Comparison of ENCODE assay signal across 13 cellular contexts in genomic region chr11:68749061-68749491, GRCh38. TPM values are rescaled to one million over a fixed set of nuclear protein-coding genes. Genes with fewer than 3 reads are reported as not detected.
A peak's percentile ranks its signal among the peaks of the same experiment; 100 is the strongest.
DNase-seq lines count a peak whose midpoint lies in the region; ATAC-seq, FAIRE-seq and TF ChIP-seq lines count a peak whose summit lies in the region.
"Had no signal": no experiment of that assay in that cellular context is flagged by ENCODE, and none has a peak within 500 bp of the region (broad histone marks: within the 10 kb centered on the region; RNA-seq: fewer than 3 reads in every experiment).

No MANE protein-coding gene starts in this region.

- H3K4me2 ChIP-seq in PC-3 (ENCODE audit: low read length) (peak overlapping the region; percentile 26), H1 (ENCODE audit: insufficient read depth in 1 of 2, low read depth in 2 of 2, low read length in 2 of 2) (peak overlapping the region; percentile 71 to 96), parathyroid adenoma (ENCODE audit: low read length) (no peak overlapping the region)

- no peak for TF ChIP-seq EP300 in H1 (IDR thresholded peaks at IDR 0.05; ENCODE audit: borderline replicate concordance in 1 of 2, low read depth in 2 of 2, low read length in 2 of 2)

- intact Hi-C loops in activated CD4-positive, alpha-beta T cell treated with anti-CD3 and anti-CD28 coated beads for 36 hours (cut with DNase I, micrococcal nuclease): no loop called here
- intact Hi-C loops in PC-3 (cut with micrococcal nuclease): loop anchor here (5.0 kb wide), 1 partner anchor 117 kb away; no protein-coding TSS in a partner anchor

- no peak overlapping the region for H4K8ac ChIP-seq in H1 (ENCODE audit: extremely low read depth, insufficient read depth, low read length)

- TSS peak; percentile 37 for BruUV-seq in PC-3 (replicated peaks; lab: Mats Ljungman, UMichigan)

- no peaks in the 10 kb centered on the region for H3K36me3 Mint-ChIP-seq in activated CD4-positive, alpha-beta T cell treated with anti-CD3 and anti-CD28 coated beads for 36 hours (ENCODE audit: low read depth)
- H3K36me3 Mint-ChIP-seq: activated naive CD4-positive, alpha-beta T cell treated with anti-CD3 and anti-CD28 coated beads, Interleukin-2, amount 50 U/mL, for 72 hours had no signal

- no peak overlapping the region for H2BK12ac ChIP-seq in H1 (ENCODE audit: low read depth, low read length)

- H3K18ac ChIP-seq in H1 (ENCODE audit: extremely low read depth, low read length): no peak overlapping the region; the same call in 1 of the 2 replicates

- peaks cover 8% of the 10 kb centered on the region for H3K23me2 ChIP-seq in H1 (ENCODE audit: low read depth, low read length)

- peaks cover 5% of the 10 kb centered on the region for H3K79me2 ChIP-seq in PC-3 (ENCODE audit: low read length)
- peaks cover 0 to 13% of the 10 kb centered on the region in 2 experiments; a peak in 2 of 4 replicates for H3K79me2 ChIP-seq in H1 (ENCODE audit: control insufficient read depth in 1 of 2, insufficient read depth in 2 of 2, low read length in 2 of 2)
- no peaks in the 10 kb centered on the region for H3K79me2 ChIP-seq in parathyroid adenoma
- H3K79me2 ChIP-seq: hepatocyte had no signal

- no peak overlapping the region for H3K27ac Mint-ChIP-seq in activated CD4-positive, alpha-beta T cell treated with anti-CD3 and anti-CD28 coated beads for 36 hours
- H3K27ac Mint-ChIP-seq: activated naive CD4-positive, alpha-beta T cell treated with anti-CD3 and anti-CD28 coated beads, Interleukin-2, amount 50 U/mL, for 72 hours had no signal

- peak in 1 of 2 experiments; percentile 19; a peak in 1 of 4 replicates for TF ChIP-seq RAD21 in H1 (IDR thresholded peaks at IDR 0.05 in 1 of 2, conservative IDR thresholded peaks at IDR 0.05 in 1 of 2; ENCODE audit: low read depth in 2 of 2, low read length in 2 of 2)

- no peak overlapping the region for H3K27ac ChIP-seq in PC-3 (ENCODE audit: low read length)
- peak overlapping the region; percentile 23; the same call in 1 of the 2 replicates for H3K27ac ChIP-seq in H1 (ENCODE audit: low read depth, low read length)
- peak overlapping the region; percentile 25 for H3K27ac ChIP-seq in parathyroid adenoma
- H3K27ac ChIP-seq: hepatocyte had no signal

- no peak for TF ChIP-seq CTCF in PC-3 (conservative IDR thresholded peaks at IDR 0.05; ENCODE audit: low read depth, low read length)
- TF ChIP-seq CTCF in H1 (IDR thresholded peaks at IDR 0.05; ENCODE audit: control extremely low read depth in 1 of 3, insufficient read depth in 1 of 3, low read depth in 1 of 3, low read length in 3 of 3): 0 out of 4 replicates have a peak, but pooled peaks of 1 of the 3 experiments have one; percentile 11
- TF ChIP-seq CTCF in parathyroid adenoma (IDR thresholded peaks at IDR 0.05): no peak

- H2AFZ ChIP-seq in PC-3 (ENCODE audit: low read length) (no peak overlapping the region), H1 (ENCODE audit: low read length) (no peak overlapping the region), parathyroid adenoma (peak overlapping the region; percentile 51)
- H2AFZ ChIP-seq: hepatocyte had no signal

- H3K36me3 ChIP-seq in PC-3 (ENCODE audit: low read depth, low read length) (peaks cover 15% of the 10 kb centered on the region; the same call in 1 of the 2 replicates), H1 (ENCODE audit: control insufficient read depth in 2 of 4, insufficient read depth in 4 of 4, low read length in 3 of 4) (peaks cover 9 to 33% (median 26%) of the 10 kb centered on the region in 4 experiments; a peak in 7 of 8 replicates), parathyroid adenoma (ENCODE audit: control insufficient read depth, insufficient read depth, low read length) (no peaks in the 10 kb centered on the region)

- H3K9me2 ChIP-seq in PC-3 (replicated peaks; ENCODE audit: low read length): no peaks in the 10 kb centered on the region

- H3K4ac ChIP-seq in H1 (replicated peaks; ENCODE audit: insufficient read length, low read depth, low read length): no peak overlapping the region

- CTCF ChIA-PET in activated CD4-positive, alpha-beta T cell treated with anti-CD3 and anti-CD28 coated beads for 36 hours (lab: Charles Lee): interaction anchor here (1.2 kb wide), 1 partner anchor 49 kb away, joined by 5 read pairs; no protein-coding TSS in a partner anchor
- CTCF ChIA-PET in PC-3 (lab: Charles Lee): interaction anchor here (1.1 kb wide), 1 partner anchor 116 kb away, joined by 4 read pairs; no protein-coding TSS in a partner anchor
- CTCF ChIA-PET in H1 (lab: Charles Lee; ENCODE audit: partially characterized antibody): interaction anchor here (1.0 to 1.5 kb wide), 9 partner anchors 42 to 374 kb away, joined by 3 to 5 read pairs (median 4); no protein-coding TSS in a partner anchor

- H3K27me3 ChIP-seq in PC-3 (ENCODE audit: low read length): no peaks in the 10 kb centered on the region
- H3K27me3 ChIP-seq in H1 (replicated peaks in 1 of 4; ENCODE audit: control insufficient read depth in 3 of 4, extremely low read depth in 1 of 4, insufficient read depth in 3 of 4, low read length in 3 of 4): no peaks in the 10 kb centered on the region
- H3K27me3 ChIP-seq in parathyroid adenoma (ENCODE audit: control insufficient read depth, insufficient read depth, low read length): no peaks in the 10 kb centered on the region
- H3K27me3 ChIP-seq: hepatocyte had no signal

- 64% methylated on average over 9 of the region's 9 CpGs; no CpG with 5 or more reads in 1 of the 2 experiments for WGBS in H1 (ENCODE audit: extremely low coverage in 1 of 2, insufficient coverage in 1 of 2, insufficient read length in 1 of 2, insufficient replicate concordance in 2 of 2, low coverage in 1 of 2, low lambda C conversion rate in 2 of 2, missing lambda C conversion rate in 1 of 2), 2 experiments

- no peaks in the 10 kb centered on the region for H3K27me3 Mint-ChIP-seq in activated CD4-positive, alpha-beta T cell treated with anti-CD3 and anti-CD28 coated beads for 36 hours

- no peaks in the 10 kb centered on the region for H3K9me3 Mint-ChIP-seq in activated CD4-positive, alpha-beta T cell treated with anti-CD3 and anti-CD28 coated beads for 36 hours (ENCODE audit: low read depth)
- H3K9me3 Mint-ChIP-seq: activated naive CD4-positive, alpha-beta T cell treated with anti-CD3 and anti-CD28 coated beads, Interleukin-2, amount 50 U/mL, for 72 hours had no signal

- H2AK5ac ChIP-seq in H1 (ENCODE audit: low read depth, low read length): no peak overlapping the region

- no peak overlapping the region for H3K23ac ChIP-seq in H1 (ENCODE audit: insufficient read length)

- no peak overlapping the region for H2BK20ac ChIP-seq in H1 (ENCODE audit: low read length)

- H4K20me1 ChIP-seq in PC-3 (ENCODE audit: low read length) (no peaks in the 10 kb centered on the region), H1 (replicated peaks in 1 of 2; ENCODE audit: control insufficient read depth in 1 of 2, insufficient read depth in 2 of 2, low read length in 2 of 2) (peaks cover 0 to 2% of the 10 kb centered on the region in 2 experiments)

- no peak overlapping the region for H2BK15ac ChIP-seq in H1 (ENCODE audit: low read length)

- H3K9ac ChIP-seq in PC-3 (ENCODE audit: low read length) (no peak overlapping the region), H1 (replicated peaks in 1 of 4; ENCODE audit: extremely low read depth in 1 of 4, low read depth in 3 of 4, low read length in 3 of 4) (peak overlapping the region in 2 of 4 experiments; percentile 68 to 73; a peak in 2 of 7 replicates), parathyroid adenoma (no peak overlapping the region)

- no peaks in the 10 kb centered on the region for H3K79me1 ChIP-seq in H1 (ENCODE audit: low read depth, low read length)

- no peak overlapping the region for H4K91ac ChIP-seq in H1 (replicated peaks; ENCODE audit: insufficient read length, low read length)

- no peaks in the 10 kb centered on the region for H3F3A ChIP-seq in PC-3 (ENCODE audit: low read length, unreplicated experiment)

- H2BK5ac ChIP-seq in H1 (ENCODE audit: low read depth, low read length): 0 out of 2 replicates have a peak overlapping the region, but pooled peaks have one; percentile 98

- no peak for DNase-seq in activated CD4-positive, alpha-beta T cell treated with anti-CD3 and anti-CD28 coated beads for 36 hours
- DNase-seq in activated CD4-positive, alpha-beta T cell treated with anti-CD3 and anti-CD28 coated beads for 4 hours: no peak
- no peak for DNase-seq in PC-3
- no peak for DNase-seq in H1 (ENCODE audit: low read depth in 1 of 2, low spot score in 2 of 2)
- no peak for DNase-seq in HuH-7 (ENCODE audit: low spot score)
- DNase-seq in GM19240 (ENCODE audit: insufficient read length, low spot score): no peak
- DNase-seq: effector CD4-positive, alpha-beta T cell; MM.1S; stimulated activated CD4-positive, alpha-beta T cell treated with anti-CD3 and anti-CD28 coated beads, Interleukin-2, amount 100 ng/mL, for 24 hours had no signal

- no peak; a peak in 1 of 3 replicates for TF ChIP-seq POLR2A in H1 (IDR thresholded peaks at IDR 0.05; ENCODE audit: control extremely low read depth in 1 of 2, low read depth in 2 of 2, low read length in 2 of 2)

- no peak overlapping the region for H3K14ac ChIP-seq in H1 (ENCODE audit: insufficient read length)

- H3K4me3 Mint-ChIP-seq in activated CD4-positive, alpha-beta T cell treated with anti-CD3 and anti-CD28 coated beads for 36 hours: peak overlapping the region; percentile 11

- no peak for ATAC-seq in activated CD4-positive, alpha-beta T cell treated with anti-CD3 and anti-CD28 coated beads for 36 hours
- ATAC-seq in PC-3: no peak
- ATAC-seq in SK-N-SH treated with all-trans-retinoic acid at 6 μM for 48 hours: no peak
- ATAC-seq: activated naive CD4-positive, alpha-beta T cell treated with anti-CD3 and anti-CD28 coated beads, Interleukin-2, amount 50 U/mL, for 72 hours had no signal

- H3K4me3 ChIP-seq in PC-3 (ENCODE audit: low read length) (no peak overlapping the region), H1 (ENCODE audit: extremely low read depth in 1 of 4, insufficient read depth in 2 of 4, low read depth in 3 of 4, low read length in 4 of 4) (peak overlapping the region; percentile 39 to 62 (median 52); a peak in 7 of 8 replicates), parathyroid adenoma (ENCODE audit: low read depth, low read length) (no peak overlapping the region)
- H3K4me3 ChIP-seq: hepatocyte had no signal

- no peak overlapping the region for H2BK120ac ChIP-seq in H1 (replicated peaks; ENCODE audit: low read depth, low read length)

- H3K4me1 ChIP-seq in PC-3 (ENCODE audit: insufficient read depth, low read length) (peaks cover 15% of the 10 kb centered on the region), H1 (replicated peaks in 1 of 4; ENCODE audit: control insufficient read depth in 3 of 4, insufficient read depth in 4 of 4, low read length in 3 of 4) (peaks cover 0 to 10% (median 5%) of the 10 kb centered on the region in 4 experiments; a peak in 4 of 7 replicates), parathyroid adenoma (no peaks in the 10 kb centered on the region)

- peaks cover 2% of the 10 kb centered on the region for H3K4me1 Mint-ChIP-seq in activated CD4-positive, alpha-beta T cell treated with anti-CD3 and anti-CD28 coated beads for 36 hours

- H4K5ac ChIP-seq in H1 (ENCODE audit: insufficient read length, low read depth, low read length): no peak overlapping the region

- FAIRE-seq in H1 (lab: Jason Lieb, UNC): no peak

- no peak overlapping the region for H3K56ac ChIP-seq in H1 (replicated peaks; ENCODE audit: insufficient read length, low read depth, low read length)

- H3K9me3 ChIP-seq in PC-3 (ENCODE audit: low read length) (no peaks in the 10 kb centered on the region), H1 (ENCODE audit: insufficient read depth in 2 of 2, low read depth in 1 of 2, low read length in 1 of 2) (no peaks in the 10 kb centered on the region), parathyroid adenoma (ENCODE audit: control insufficient read depth, low read length) (no peaks in the 10 kb centered on the region)

- POLR2A ChIA-PET in activated CD4-positive, alpha-beta T cell treated with anti-CD3 and anti-CD28 coated beads for 36 hours (lab: Charles Lee): no interaction called here
- POLR2A ChIA-PET in PC-3 (lab: Charles Lee; ENCODE audit: unreplicated experiment): interaction anchor here (0.7 kb wide), 2 partner anchors 1451 to 1915 kb away, joined by 3 to 11 read pairs; no protein-coding TSS in a partner anchor
- POLR2A ChIA-PET in H1 (lab: Charles Lee; ENCODE audit: partially characterized antibody): interaction anchor here (0.7 to 3.8 kb wide), 23 partner anchors 8 to 262 kb away, joined by 3 to 32 read pairs (median 4); partner anchors contain the start of genes GAL, IGHMBP2 and MRPL21

RNA-seq across cellular contexts. Expression of gene TESMIN, which starts 2.2 kb away (rescaled TPM):
- total RNA-seq in activated CD4-positive, alpha-beta T cell treated with anti-CD3 and anti-CD28 coated beads for 36 hours: 1 to 10 TPM; 2.9 to 3.5 TPM
- total RNA-seq in PC-3 (2014; rRNA removed): 25.8 and 30.2 TPM in 2 replicates
- total RNA-seq in H1 (2021; fragmentation: NEBNext Ultra II Directional; extraction: Animal tissue kit (Norgen Biotek cat#: 25700)): 59.5 and 61.1 TPM in 2 replicates
- polyA plus RNA-seq in H1 (2011; rRNA removed): 22.6 and 34.2 TPM in 2 replicates
- 31.0 TPM for polyA plus RNA-seq in H1 (2011; cell fraction: cytosol; rRNA removed)
- 47.1 TPM for polyA plus RNA-seq in H1 (2011; cell fraction: nucleus; rRNA removed)
- 36.6 to 47.7 TPM (median 40.3 TPM) in 4 replicates for polyA plus RNA-seq in H1 (2012, experiment 1 of 2)
- 29.6 TPM for polyA plus RNA-seq in H1 (2012, experiment 2 of 2)
- polyA plus RNA-seq in H1 (2013, experiment 1 of 2): 42.0 TPM
- polyA plus RNA-seq in H1 (2013, experiment 2 of 2): 36.9 TPM
- 11.8 and 12.3 TPM in 2 replicates for polyA minus RNA-seq in H1 (2011; rRNA and poly(A)+ RNA removed)
- 35.5 TPM for polyA minus RNA-seq in H1 (2011; cell fraction: cytosol; rRNA and poly(A)+ RNA removed)
- 21.9 TPM for polyA minus RNA-seq in H1 (2011; cell fraction: nucleus; rRNA and poly(A)+ RNA removed)

Comparison
In these comparisons a context has a peak if more than half of its experiments do, and no peak if none do; other contexts are left out.
1. H3K4me3 ChIP-seq: peak in H1 (4 of 4); none in PC-3 (single experiment) and parathyroid adenoma (single experiment).